ENCODE assay signal across 8 cellular contexts in genomic region chr15:40906101-40906946, GRCh38. TPM values are rescaled to one million over a fixed set of nuclear protein-coding genes. Genes with fewer than 3 reads are reported as not detected.
A peak's percentile ranks its signal among the peaks of the same experiment; 100 is the strongest.
DNase-seq lines count a peak whose midpoint lies in the region; ATAC-seq and TF ChIP-seq lines count a peak whose summit lies in the region.

No MANE protein-coding gene starts in this region.

- no peaks in the 10 kb centered on the region for H3K27me3 ChIP-seq in right cardiac atrium (ENCODE audit: control insufficient read depth, insufficient read depth)
- no peaks in the 10 kb centered on the region for H3K27me3 ChIP-seq in vagina

- no peaks in the 10 kb centered on the region for H3K36me3 Mint-ChIP-seq in T-helper 17 cell (ENCODE audit: low read depth)

- H3K4me3 ChIP-seq in right cardiac atrium (ENCODE audit: low read length): peak overlapping the region; percentile 21
- peak overlapping the region; percentile 51 to 61 for H3K4me3 ChIP-seq in vagina

- H3K4me1 ChIP-seq in right cardiac atrium (ENCODE audit: control insufficient read depth, insufficient read depth, low read length) (peaks cover 10% of the 10 kb centered on the region), vagina (peaks cover 47% of the 10 kb centered on the region)

- peak; percentile 70 to 87 (median 83) for TF ChIP-seq CTCF in vagina (IDR thresholded peaks at IDR 0.05)

- ATAC-seq in HG02610 (IDR thresholded peaks at IDR 0.05; ENCODE audit: unreplicated experiment) (peak; percentile 65), T-helper 17 cell (peak; percentile 75), right cardiac atrium (peak; percentile 90)

- H3K27ac ChIP-seq in right cardiac atrium (ENCODE audit: low read length) (peak overlapping the region; percentile 73), vagina (peak overlapping the region; percentile 90)

- 1% methylated on average over 35 of the region's 35 CpGs for WGBS in right cardiac atrium

- H3K27ac Mint-ChIP-seq in T-helper 17 cell: peak overlapping the region; percentile 32

- H3K4me3 Mint-ChIP-seq in T-helper 17 cell: peak overlapping the region; percentile 88

- H3K9me3 ChIP-seq in T-helper 17 cell (ENCODE audit: control insufficient read depth, low read length, poor library complexity, severe bottlenecking): no peaks in the 10 kb centered on the region
- no peaks in the 10 kb centered on the region for H3K9me3 ChIP-seq in right cardiac atrium (ENCODE audit: control insufficient read depth, low read length)
- H3K9me3 ChIP-seq in vagina: no peaks in the 10 kb centered on the region

- intact Hi-C loops in right cardiac atrium (cut with DNase I): loop anchor here in 3 of 4 donors (2.0 to 5.0 kb wide), 4 partner anchors 34 to 276 kb away; no protein-coding TSS in a partner anchor
- intact Hi-C loops in vagina (cut with DNase I): loop anchor here (10.0 kb wide), 1 partner anchor 208 kb away; the partner anchor contains the start of gene INO80

- H3K4me1 Mint-ChIP-seq in T-helper 17 cell: peaks cover 18% of the 10 kb centered on the region

- TF ChIP-seq POLR2A in vagina (IDR thresholded peaks at IDR 0.05): no peak

- H3K27me3 Mint-ChIP-seq in T-helper 17 cell: no peaks in the 10 kb centered on the region

- peaks cover 0 to 15% of the 10 kb centered on the region in 2 donors for H3K36me3 ChIP-seq in vagina

- DNase-seq in GM03348 (ENCODE audit: low spot score) (peak; percentile 94), NCI-H1417 (lab: John Stamatoyannopoulos, UW) (peak; percentile 54 to 92 (median 84)), T-helper 17 cell (peak; percentile 66 to 70 (median 67)), anterior cingulate cortex (lab: John Stamatoyannopoulos, UW) (peak in 49 of 58 donors; percentile 18 to 79 (median 55)), right cardiac atrium (peak; percentile 88 to 96 (median 95)), renal cortical epithelial cell (ENCODE audit: low read depth) (peak; percentile 89), vagina (ENCODE audit: extremely low spot score in 2 of 2) (peak in 1 of 2 donors; percentile 96)

RNA-seq across cellular contexts. Expression of gene VPS18, which starts 12.1 kb away (rescaled TPM):
- total RNA-seq in T-helper 17 cell: 10 to 100 TPM; 13.6 to 18.4 TPM
- total RNA-seq in right cardiac atrium: 10 to 100 TPM; 17.6 to 21.0 (median 19.4) TPM
- 12.7 TPM for polyA plus RNA-seq in right cardiac atrium
- 52.7 and 62.3 TPM in 2 replicates for total RNA-seq in renal cortical epithelial cell
- 21.4 TPM for total RNA-seq in vagina

RNA-seq across cellular contexts. Expression of gene DLL4, which starts 22.8 kb away (rescaled TPM):
- total RNA-seq in T-helper 17 cell (not detected), right cardiac atrium (10 to 100 TPM in 1 of 4 donors, 1 to 10 TPM in 3; 5.9 to 14.4 (median 7.2) TPM), renal cortical epithelial cell (0.15 and 0.17 TPM in 2 replicates), vagina (20.9 TPM)
- 7.2 TPM for polyA plus RNA-seq in right cardiac atrium

RNA-seq across cellular contexts. Expression of gene RHOV, which starts 32.3 kb away (rescaled TPM):
- total RNA-seq in T-helper 17 cell (under 1 TPM in 1 of 2 donors, not detected in 1; 0.18 TPM), right cardiac atrium (not detected), renal cortical epithelial cell (0.45 and 1.6 TPM in 2 replicates), vagina (32.9 TPM)
- not detected for polyA plus RNA-seq in right cardiac atrium

RNA-seq across cellular contexts. Expression of gene CHAC1, which starts 46.9 kb away (rescaled TPM):
- total RNA-seq in T-helper 17 cell: under 1 TPM; 0.35 to 0.70 TPM
- total RNA-seq in right cardiac atrium: 1 to 10 TPM; 1.6 to 2.0 (median 1.7) TPM
- 3.2 TPM for polyA plus RNA-seq in right cardiac atrium
- 10.8 and 11.1 TPM in 2 replicates for total RNA-seq in renal cortical epithelial cell
- 25.3 TPM for total RNA-seq in vagina

Comparison
In these comparisons a context has a peak if more than half of its experiments do, and no peak if none do; other contexts are left out.
1. RNA of gene RHOV, which starts 32.3 kb away (total RNA-seq): 32.9 TPM in vagina (single experiment); 0.45 to 1.6 TPM in renal cortical epithelial cell, 0.18 TPM in T-helper 17 cell and not detected in right cardiac atrium; every median in the first group is over 10 times any median in the second.
2. Peak in every context shown above with its lines, with median percentiles within 50 percentile points of each other: ATAC-seq.